ENCODE assay signal across 4 cellular contexts in genomic region chr14:19434891-19435290, GRCh38. TPM values are rescaled to one million over a fixed set of nuclear protein-coding genes. Genes with fewer than 3 reads are reported as not detected.
"Had no signal": no experiment of that assay in that cellular context is flagged by ENCODE, and none has a peak within 500 bp of the region (broad histone marks: within the 10 kb centered on the region; RNA-seq: fewer than 3 reads in every experiment).

No MANE protein-coding gene starts in this region.

RNA-seq across cellular contexts. Expression of gene POTEG, which starts 0.8 kb away (rescaled TPM):
- total RNA-seq: K562, M059J, PC-3, SJCRH30 had no signal
- polyA plus RNA-seq: K562 had no signal
